In genomic region chr5:132557425-132557805, GRCh38 we compare ENCODE assay signal across 8 cellular contexts. TPM values are rescaled to one million over a fixed set of nuclear protein-coding genes. Genes with fewer than 3 reads are reported as not detected.
DNase-seq lines count a peak whose midpoint lies in the region; ATAC-seq and TF ChIP-seq lines count a peak whose summit lies in the region.

No MANE protein-coding gene starts in this region.

- H3K79me2 ChIP-seq in Loucy (ENCODE audit: insufficient read depth, low read length), result peaks cover 40% of the 10 kb centered on the region

- no peaks in the 10 kb centered on the region for H3K9me3 ChIP-seq in Loucy (ENCODE audit: insufficient read depth, low read depth, low read length)
- H3K9me3 ChIP-seq in esophagus muscularis mucosa, result no peaks in the 10 kb centered on the region
- H3K9me3 ChIP-seq in upper lobe of right lung, result no peaks in the 10 kb centered on the region

- H3K4me1 ChIP-seq in Loucy (ENCODE audit: insufficient read depth, low read length, poor library complexity, severe bottlenecking) (peaks cover 12% of the 10 kb centered on the region), esophagus muscularis mucosa (peaks cover 15 to 31% (median 30%) of the 10 kb centered on the region in 4 donors), upper lobe of right lung (peaks cover 14% of the 10 kb centered on the region)

- no peaks in the 10 kb centered on the region for H3K27me3 ChIP-seq in Loucy (ENCODE audit: insufficient read depth, low read length, poor library complexity, severe bottlenecking)
- H3K27me3 ChIP-seq in esophagus muscularis mucosa, result peaks cover 0 to 4% (median 0%) of the 10 kb centered on the region in 4 donors
- H3K27me3 ChIP-seq in upper lobe of right lung, result no peaks in the 10 kb centered on the region

- TF ChIP-seq POLR2A in esophagus muscularis mucosa (IDR thresholded peaks at IDR 0.05; ENCODE audit: low read depth), result no peak

- WGBS in esophagus muscularis mucosa, result 1% methylated on average over 14 of the region's 14 CpGs

- H4K20me1 ChIP-seq in Loucy (ENCODE audit: insufficient read depth, low read length, poor library complexity, severe bottlenecking), result peaks cover 7% of the 10 kb centered on the region

- H3F3A ChIP-seq in Loucy (ENCODE audit: low read depth), result peaks cover 10% of the 10 kb centered on the region; the same call in 1 of the 2 replicates

- peak overlapping the region; percentile 88 for H3K9ac ChIP-seq in Loucy (ENCODE audit: low read depth, low read length, poor library complexity, severe bottlenecking)

- H3K36me3 ChIP-seq in Loucy (ENCODE audit: insufficient read depth, low read length) (no peaks in the 10 kb centered on the region), esophagus muscularis mucosa (peaks cover 0 to 24% (median 14%) of the 10 kb centered on the region in 4 donors), upper lobe of right lung (peaks cover 24% of the 10 kb centered on the region)

- no peak for TF ChIP-seq CTCF in Loucy (conservative IDR thresholded peaks at IDR 0.05; ENCODE audit: low read length)
- no peak for TF ChIP-seq CTCF in esophagus muscularis mucosa (IDR thresholded peaks at IDR 0.05)
- TF ChIP-seq CTCF in natural killer cell (IDR thresholded peaks at IDR 0.05), result no peak
- TF ChIP-seq CTCF in upper lobe of right lung (IDR thresholded peaks at IDR 0.05), result no peak

- H3K4me3 ChIP-seq in Loucy (ENCODE audit: low read length, poor library complexity, severe bottlenecking), result peak overlapping the region; percentile 92
- peak overlapping the region; percentile 85 to 91 (median 86) for H3K4me3 ChIP-seq in esophagus muscularis mucosa
- peak overlapping the region; percentile 94 for H3K4me3 ChIP-seq in upper lobe of right lung

- no peaks in the 10 kb centered on the region for H3K9me2 ChIP-seq in Loucy (replicated peaks; ENCODE audit: low read depth, low read length)

- H3K4me3 Mint-ChIP-seq in natural killer cell, result peak overlapping the region; percentile 96

- peaks cover 20 to 25% of the 10 kb centered on the region in 2 donors for H3K4me1 Mint-ChIP-seq in natural killer cell

- no peak for TF ChIP-seq EP300 in esophagus muscularis mucosa (IDR thresholded peaks at IDR 0.05)

- H3K27ac ChIP-seq in esophagus muscularis mucosa (replicated peaks in 1 of 4), result peak overlapping the region; percentile 87 to 96 (median 90)
- peak overlapping the region; percentile 93 for H3K27ac ChIP-seq in upper lobe of right lung

- no peaks in the 10 kb centered on the region for H3K27me3 Mint-ChIP-seq in natural killer cell (ENCODE audit: low read depth in 2 of 2)

- intact Hi-C loops in esophagus muscularis mucosa (cut with DNase I), result loop anchor here (5.0 kb wide), 1 partner anchor 170 kb away; no protein-coding TSS in a partner anchor
- intact Hi-C loops in natural killer cell (cut with micrococcal nuclease), result loop anchor here (2.0 kb wide), 1 partner anchor 67 kb away; the partner anchor contains the start of gene IRF1
- intact Hi-C loops in upper lobe of right lung (cut with DNase I), result no loop called here

- no peaks in the 10 kb centered on the region for H3K36me3 Mint-ChIP-seq in natural killer cell

- no peaks in the 10 kb centered on the region for H3K9me3 Mint-ChIP-seq in natural killer cell

- peak overlapping the region; percentile 84 for H3K4me2 ChIP-seq in Loucy (ENCODE audit: low read depth, low read length, poor library complexity, severe bottlenecking)

- ATAC-seq in GM21717 (IDR thresholded peaks at IDR 0.05; ENCODE audit: unreplicated experiment) (peak; percentile 54), natural killer cell (peak in 2 of 3 donors; percentile 1 to 3), upper lobe of right lung (peak; percentile 78), HG03095 (IDR thresholded peaks at IDR 0.05; ENCODE audit: unreplicated experiment) (no peak)

- H3K27ac Mint-ChIP-seq in natural killer cell, result peak overlapping the region; percentile 91 to 97

- H2AFZ ChIP-seq in Loucy (ENCODE audit: low read length), result peak overlapping the region; percentile 84; the same call in 1 of the 2 replicates

- DNase-seq in ELF-1 (ENCODE audit: low read depth, low spot score) (peak; percentile 65), esophagus muscularis mucosa (ENCODE audit: extremely low spot score) (no peak), natural killer cell (peak; percentile 18), upper lobe of right lung (peak; percentile 68)
- peak; percentile 50 to 52 for DNase-seq in activated CD4-positive, alpha-beta T cell treated with anti-CD3 and anti-CD28 coated beads, Interleukin-2, amount 50 U/mL, for 48 hours

RNA-seq across cellular contexts. Expression of gene RAD50, which starts 0.6 kb away (rescaled TPM):
- 10 to 100 TPM; 24.0 to 39.9 (median 29.3) TPM for total RNA-seq in esophagus muscularis mucosa
- 10 to 100 TPM; 21.0 to 31.2 (median 27.5) TPM for total RNA-seq in natural killer cell
- 32.8 TPM for total RNA-seq in upper lobe of right lung

RNA-seq across cellular contexts. Expression of gene IL5, which starts 14.1 kb away (rescaled TPM):
- not detected for total RNA-seq in esophagus muscularis mucosa
- total RNA-seq in natural killer cell, result not detected
- not detected for total RNA-seq in upper lobe of right lung
